In genomic region chr10:87826653-87827052, GRCh38 we compare ENCODE assay signal across 18 cellular contexts. TPM values are rescaled to one million over a fixed set of nuclear protein-coding genes. Genes with fewer than 3 reads are reported as not detected.
"Had no signal": no experiment of that assay in that cellular context is flagged by ENCODE, and none has a peak within 500 bp of the region (broad histone marks: within the 10 kb centered on the region; RNA-seq: fewer than 3 reads in every experiment).

No MANE protein-coding gene starts in this region.

- H3K4me3 Mint-ChIP-seq: natural killer cell, neural progenitor cell had no signal

- H3K9me3 Mint-ChIP-seq: natural killer cell, neural progenitor cell had no signal

- H3K27me3 ChIP-seq: esophagus muscularis mucosa, gastrocnemius medialis, heart right ventricle, neural progenitor cell, pancreas had no signal

- H3K4me3 ChIP-seq: esophagus muscularis mucosa, gastrocnemius medialis, heart right ventricle, neural progenitor cell, pancreas, smooth muscle cell had no signal

- H3K27ac Mint-ChIP-seq: natural killer cell, neural progenitor cell, progenitor cell of endocrine pancreas had no signal

- H3K9me3 ChIP-seq: esophagus muscularis mucosa, gastrocnemius medialis, heart right ventricle, pancreas had no signal

- H3K27me3 Mint-ChIP-seq: progenitor cell of endocrine pancreas had no signal

- H3K36me3 Mint-ChIP-seq: natural killer cell, neural progenitor cell had no signal

- H3K4me1 ChIP-seq: esophagus muscularis mucosa, gastrocnemius medialis, neural progenitor cell, pancreas had no signal

- DNase-seq: effector memory CD4-positive, alpha-beta T cell; gastrocnemius medialis; heart right ventricle; hypothalamus; kidney glomerular epithelial cell; mesendoderm; natural killer cell; nucleus accumbens; pancreas; right cardiac atrium; stimulated activated CD4-positive, alpha-beta T cell treated with anti-CD3 and anti-CD28 coated beads, Interleukin-2, amount 100 ng/mL, for 48 hours; stimulated activated naive CD4-positive, alpha-beta T cell treated with Interleukin-2 at 50 U/mL for 16 hours; trophoblast cell had no signal

- ATAC-seq: gastrocnemius medialis, heart right ventricle, natural killer cell, pancreas, right cardiac atrium had no signal

- H3K27ac ChIP-seq: epithelial cell of prostate, esophagus muscularis mucosa, gastrocnemius medialis, heart right ventricle, neural progenitor cell, pancreas had no signal

- H3K36me3 ChIP-seq: esophagus muscularis mucosa, gastrocnemius medialis, heart right ventricle, neural progenitor cell, pancreas had no signal

RNA-seq across cellular contexts. Expression of gene KLLN, which starts 36.7 kb away (rescaled TPM):
- polyA plus RNA-seq: smooth muscle cell had no signal
